4 cellular contexts compared by ENCODE assay signal in genomic region chr10:85794553-85794952, GRCh38.
"Had no signal": no experiment of that assay in that cellular context is flagged by ENCODE, and none has a peak within 500 bp of the region (broad histone marks: within the 10 kb centered on the region; RNA-seq: fewer than 3 reads in every experiment).

No MANE protein-coding gene starts in this region.

- DNase-seq: IMR-90, KBM-7 had no signal

- H3K4me3 ChIP-seq: K562 had no signal

- H3K27ac ChIP-seq: HL-60 had no signal
